Comparison of ENCODE assay signal across 1 cellular context in genomic region chr18:69844656-69845055, GRCh38.
TF ChIP-seq lines count a peak whose summit lies in the region.

No MANE protein-coding gene starts in this region.

TF ChIP-seq in K562, 482 proteins besides CTCF, POLR2A, EP300 and RAD21 (continued from another document):
- TF ChIP-seq ZNF592 (IDR thresholded peaks at IDR 0.05) (no peak), CEBPB (tag; IDR thresholded peaks at IDR 0.05) (peak; percentile 71), ZBTB49 (CRISPR knock-in tag; IDR thresholded peaks at IDR 0.05; ENCODE audit: borderline replicate concordance) (no peak), SMARCE1 (IDR thresholded peaks at IDR 0.05) (no peak), ARID2 (IDR thresholded peaks at IDR 0.05) (no peak), U2AF2 (optimal IDR thresholded peaks at IDR 0.05; ENCODE audit: low read depth, low read length) (no peak)
